In genomic region chr6:27471365-27472115, GRCh38 we compare ENCODE assay signal across 8 cellular contexts. TPM values are rescaled to one million over a fixed set of nuclear protein-coding genes. Genes with fewer than 3 reads are reported as not detected.
DNase-seq lines count a peak whose midpoint lies in the region; ATAC-seq, FAIRE-seq and TF ChIP-seq lines count a peak whose summit lies in the region.

No MANE protein-coding gene starts in this region.

- H3K36me3 ChIP-seq in kidney (ENCODE audit: control insufficient read depth in 1 of 2, insufficient read depth in 2 of 2, low read length in 2 of 2), result peaks cover 2 to 20% of the 10 kb centered on the region in 2 donors
- peaks cover 0 to 21% (median 7%) of the 10 kb centered on the region in 4 donors for H3K36me3 ChIP-seq in transverse colon

- H3K27me3 ChIP-seq in transverse colon, result no peaks in the 10 kb centered on the region

- H3K4me3 ChIP-seq in kidney (ENCODE audit: low read length in 2 of 2) (peak overlapping the region; percentile 73 to 91), transverse colon (peak overlapping the region in 3 of 4 donors; percentile 45 to 81 (median 54))

- no peaks in the 10 kb centered on the region for H3K4me1 ChIP-seq in kidney (ENCODE audit: control insufficient read depth in 1 of 2, insufficient read depth in 1 of 2, low read depth in 1 of 2, low read length in 2 of 2)
- peaks cover 0 to 23% (median 14%) of the 10 kb centered on the region in 4 donors for H3K4me1 ChIP-seq in transverse colon

- peak overlapping the region; percentile 95 for H3K27ac Mint-ChIP-seq in activated naive CD4-positive, alpha-beta T cell treated with anti-CD3 and anti-CD28 coated beads for 36 hours
- peak overlapping the region; percentile 93 for H3K27ac Mint-ChIP-seq in activated T-helper 1 cell treated with anti-CD3 and anti-CD28 coated beads, Interleukin-12 subunit alpha, Interleukin-12 subunit beta, Interleukin-2, Interleukin-4 antibody, amounts not matched to agents 30 ng/mL and 10 ng/mL and 1 ng/mL, durations not matched to agents 14 hours and 24 hours and 36 hours

- peak overlapping the region; percentile 95 for H3K4me3 Mint-ChIP-seq in activated naive CD4-positive, alpha-beta T cell treated with anti-CD3 and anti-CD28 coated beads for 36 hours
- H3K4me3 Mint-ChIP-seq in activated T-helper 1 cell treated with anti-CD3 and anti-CD28 coated beads, Interleukin-12 subunit alpha, Interleukin-12 subunit beta, Interleukin-2, Interleukin-4 antibody, amounts not matched to agents 30 ng/mL and 10 ng/mL and 1 ng/mL, durations not matched to agents 14 hours and 24 hours and 36 hours, result peak overlapping the region; percentile 89

- no peak for DNase-seq in activated naive CD4-positive, alpha-beta T cell treated with anti-CD3 and anti-CD28 coated beads for 36 hours
- DNase-seq in activated naive CD4-positive, alpha-beta T cell treated with anti-CD3 and anti-CD28 coated beads, Interleukin-2, amount 50 U/mL, for 16 hours, result no peak
- DNase-seq in activated T-helper 1 cell treated with anti-CD3 and anti-CD28 coated beads, Interleukin-12 subunit alpha, Interleukin-12 subunit beta, Interleukin-2, Interleukin-4 antibody, amounts not matched to agents 30 ng/mL and 10 ng/mL and 1 ng/mL, durations not matched to agents 14 hours and 24 hours and 36 hours (ENCODE audit: low spot score), result no peak
- no peak for DNase-seq in kidney
- DNase-seq in transverse colon, result no peak
- no peak for DNase-seq in substantia nigra (lab: John Stamatoyannopoulos, UW)

- no peak for TF ChIP-seq CTCF in kidney (IDR thresholded peaks at IDR 0.05; ENCODE audit: borderline replicate concordance, extremely low read depth, insufficient read depth)
- TF ChIP-seq CTCF in transverse colon (IDR thresholded peaks at IDR 0.05), result no peak

- H3K36me3 Mint-ChIP-seq in activated naive CD4-positive, alpha-beta T cell treated with anti-CD3 and anti-CD28 coated beads for 36 hours (ENCODE audit: low read depth), result peaks cover 51% of the 10 kb centered on the region
- peaks cover 43% of the 10 kb centered on the region for H3K36me3 Mint-ChIP-seq in activated T-helper 1 cell treated with anti-CD3 and anti-CD28 coated beads, Interleukin-12 subunit alpha, Interleukin-12 subunit beta, Interleukin-2, Interleukin-4 antibody, amounts not matched to agents 30 ng/mL and 10 ng/mL and 1 ng/mL, durations not matched to agents 14 hours and 24 hours and 36 hours (ENCODE audit: low read depth)

- peaks cover 50% of the 10 kb centered on the region for H3K4me1 Mint-ChIP-seq in activated naive CD4-positive, alpha-beta T cell treated with anti-CD3 and anti-CD28 coated beads for 36 hours (ENCODE audit: low read depth)
- H3K4me1 Mint-ChIP-seq in activated T-helper 1 cell treated with anti-CD3 and anti-CD28 coated beads, Interleukin-12 subunit alpha, Interleukin-12 subunit beta, Interleukin-2, Interleukin-4 antibody, amounts not matched to agents 30 ng/mL and 10 ng/mL and 1 ng/mL, durations not matched to agents 14 hours and 24 hours and 36 hours (ENCODE audit: low read depth), result peaks cover 46% of the 10 kb centered on the region

- FAIRE-seq in kidney (lab: Jason Lieb, UNC), result no peak

- H3K27ac ChIP-seq in kidney (ENCODE audit: low read depth in 2 of 2, low read length in 2 of 2), result no peak overlapping the region
- H3K27ac ChIP-seq in transverse colon, result peak overlapping the region; percentile 90 to 96 (median 92)
- no peak overlapping the region for H3K27ac ChIP-seq in substantia nigra (ENCODE audit: low read depth, low read length, poor library complexity, severe bottlenecking)

- 27 to 31% methylated on average over 4 to 6 of the region's 6 CpGs for WGBS in transverse colon (ENCODE audit: low coverage in 1 of 2), 2 donors

- no peaks in the 10 kb centered on the region for H3K9me3 ChIP-seq in kidney (ENCODE audit: control insufficient read depth in 1 of 2, low read length in 2 of 2)
- H3K9me3 ChIP-seq in transverse colon, result no peaks in the 10 kb centered on the region

- H3K9ac ChIP-seq in kidney (ENCODE audit: low read length in 2 of 2), result peak overlapping the region in 1 of 2 donors; percentile 72

- no peaks in the 10 kb centered on the region for H3K9me3 Mint-ChIP-seq in activated naive CD4-positive, alpha-beta T cell treated with anti-CD3 and anti-CD28 coated beads for 36 hours
- H3K9me3 Mint-ChIP-seq in activated T-helper 1 cell treated with anti-CD3 and anti-CD28 coated beads, Interleukin-12 subunit alpha, Interleukin-12 subunit beta, Interleukin-2, Interleukin-4 antibody, amounts not matched to agents 30 ng/mL and 10 ng/mL and 1 ng/mL, durations not matched to agents 14 hours and 24 hours and 36 hours, result peaks cover 12% of the 10 kb centered on the region

- intact Hi-C loops in activated naive CD4-positive, alpha-beta T cell treated with anti-CD3 and anti-CD28 coated beads for 36 hours (cut with micrococcal nuclease), result loop anchor here (1.0 to 10.0 kb wide), 11 partner anchors 24 to 1513 kb away; partner anchors contain the start of genes ABT1 and ZNF165
- intact Hi-C loops in activated T-helper 1 cell treated with anti-CD3 and anti-CD28 coated beads, Interleukin-12 subunit alpha, Interleukin-12 subunit beta, Interleukin-2, Interleukin-4 antibody, amounts not matched to agents 30 ng/mL and 10 ng/mL and 1 ng/mL, durations not matched to agents 14 hours and 24 hours and 36 hours (cut with micrococcal nuclease), result loop anchor here (1.0 to 10.0 kb wide), 11 partner anchors 8 to 1517 kb away; partner anchors contain the start of genes ABT1, ZKSCAN8 and ZSCAN26
- intact Hi-C loops in kidney (cut with DNase I) (no loop called here), transverse colon (cut with DNase I; ENCODE audit: low total_unique reads) (no loop called here)

- no peaks in the 10 kb centered on the region for H3K27me3 Mint-ChIP-seq in activated naive CD4-positive, alpha-beta T cell treated with anti-CD3 and anti-CD28 coated beads for 36 hours (ENCODE audit: low read depth)
- H3K27me3 Mint-ChIP-seq in activated T-helper 1 cell treated with anti-CD3 and anti-CD28 coated beads, Interleukin-12 subunit alpha, Interleukin-12 subunit beta, Interleukin-2, Interleukin-4 antibody, amounts not matched to agents 30 ng/mL and 10 ng/mL and 1 ng/mL, durations not matched to agents 14 hours and 24 hours and 36 hours (ENCODE audit: insufficient read depth), result no peaks in the 10 kb centered on the region

- TF ChIP-seq POLR2A in transverse colon (IDR thresholded peaks at IDR 0.05), result no peak

- no peak for TF ChIP-seq EP300 in transverse colon (IDR thresholded peaks at IDR 0.05; ENCODE audit: low read depth)

- CTCF ChIA-PET in activated naive CD4-positive, alpha-beta T cell treated with anti-CD3 and anti-CD28 coated beads for 36 hours (lab: Charles Lee), result no interaction called here

- in situ Hi-C loops in transverse colon (cut with MboI; ENCODE audit: low pct_ligation_motif_present in 1 of 4, low pct_unique_long_range_greater_than_20kb in 1 of 4, low sequenced_read_pairs in 3 of 4), result loop anchor here in 1 of 4 donors (10.0 kb wide), 1 partner anchor 297 kb away; no protein-coding TSS in a partner anchor

- ATAC-seq in GM18520 (IDR thresholded peaks at IDR 0.05; ENCODE audit: unreplicated experiment), result no peak
- ATAC-seq in GM18498 (IDR thresholded peaks at IDR 0.05; ENCODE audit: unreplicated experiment), result no peak

RNA-seq across cellular contexts. Expression of gene ZNF184, which starts 1.4 kb away (rescaled TPM):
- 10 to 100 TPM; 13.0 to 14.3 TPM for total RNA-seq in activated naive CD4-positive, alpha-beta T cell treated with anti-CD3 and anti-CD28 coated beads for 36 hours
- 7.6 and 8.0 TPM in 2 replicates for total RNA-seq in activated T-helper 1 cell treated with anti-CD3 and anti-CD28 coated beads, Interleukin-12 subunit alpha, Interleukin-12 subunit beta, Interleukin-2, Interleukin-4 antibody, amounts not matched to agents 30 ng/mL and 10 ng/mL and 1 ng/mL, durations not matched to agents 14 hours and 24 hours and 36 hours
- total RNA-seq in kidney (8.0 TPM), transverse colon (1 to 10 TPM; 2.8 to 9.7 (median 6.9) TPM)
- 4.4 TPM for polyA plus RNA-seq in kidney (ENCODE audit: insufficient read depth, low read depth, low replicate concordance)

Comparison
In these comparisons a context has a peak if more than half of its experiments do, and no peak if none do; other contexts are left out.
1. H3K27ac ChIP-seq: peak in transverse colon (4 of 4); none in kidney (0 of 2) and substantia nigra (single experiment).
2. intact Hi-C loops: an anchor here in activated naive CD4-positive, alpha-beta T cell treated with anti-CD3 and anti-CD28 coated beads for 36 hours (1.0 to 10.0 kb wide) and activated T-helper 1 cell treated with anti-CD3 and anti-CD28 coated beads, Interleukin-12 subunit alpha, Interleukin-12 subunit beta, Interleukin-2, Interleukin-4 antibody, amounts not matched to agents 30 ng/mL and 10 ng/mL and 1 ng/mL, durations not matched to agents 14 hours and 24 hours and 36 hours (1.0 to 10.0 kb wide); none called in kidney and transverse colon.